ENCODE assay signal across 12 cellular contexts in genomic region chr16:50696126-50696525, GRCh38. TPM values are rescaled to one million over a fixed set of nuclear protein-coding genes. Genes with fewer than 3 reads are reported as not detected.
DNase-seq lines count a peak whose midpoint lies in the region; ATAC-seq and TF ChIP-seq lines count a peak whose summit lies in the region.
"Had no signal": no experiment of that assay in that cellular context is flagged by ENCODE, and none has a peak within 500 bp of the region (broad histone marks: within the 10 kb centered on the region; RNA-seq: fewer than 3 reads in every experiment).

No MANE protein-coding gene starts in this region.

- DNase-seq in right cardiac atrium: no peak
- DNase-seq in left cardiac atrium: no peak
- DNase-seq in immature natural killer cell: no peak
- DNase-seq in uterus: no peak
- no peak for DNase-seq in effector CD8-positive, alpha-beta T cell (lab: John Stamatoyannopoulos, UW)
- DNase-seq in HEK293T (ENCODE audit: extremely low spot score): no peak
- DNase-seq in activated CD4-positive, CD25-positive, alpha-beta regulatory T cell (lab: John Stamatoyannopoulos, UW): no peak
- DNase-seq: cortex of kidney; stimulated activated naive CD4-positive, alpha-beta T cell had no signal

- H3K36me3 Mint-ChIP-seq in immature natural killer cell: peaks cover 0 to 3% (median 0%) of the 10 kb centered on the region in 3 donors

- H3K4me3 ChIP-seq in right cardiac atrium (ENCODE audit: low read length) (no peak overlapping the region), uterus (no peak overlapping the region)

- peaks cover 6 to 10% (median 6%) of the 10 kb centered on the region in 3 donors for H3K27me3 Mint-ChIP-seq in immature natural killer cell (ENCODE audit: low read depth in 3 of 3)

- H3K27me3 ChIP-seq in right cardiac atrium (ENCODE audit: control insufficient read depth, insufficient read depth) (no peaks in the 10 kb centered on the region), uterus (no peaks in the 10 kb centered on the region)

- no peaks in the 10 kb centered on the region for H3K9me3 Mint-ChIP-seq in immature natural killer cell

- CTCF ChIA-PET in HEK293T (lab: Yijun Ruan, JAX): interaction anchor here (0.7 kb wide), 1 partner anchor 99 kb away, joined by 3 read pairs; no protein-coding TSS in a partner anchor

- TF ChIP-seq CTCF in uterus (IDR thresholded peaks at IDR 0.05): no peak

- H3K27ac ChIP-seq in right cardiac atrium (ENCODE audit: low read length): peak overlapping the region; percentile 2
- H3K27ac ChIP-seq in uterus: peak overlapping the region; percentile 27 to 45
- H3K27ac ChIP-seq: C4-2B had no signal

- H3K4me1 ChIP-seq in right cardiac atrium (ENCODE audit: control insufficient read depth, insufficient read depth, low read length) (peaks cover 12% of the 10 kb centered on the region), uterus (no peaks in the 10 kb centered on the region)

- intact Hi-C loops in right cardiac atrium (cut with DNase I) (no loop called here), left cardiac atrium (cut with DNase I) (no loop called here), uterus (cut with DNase I; ENCODE audit: low total_unique reads) (no loop called here)

- peaks cover 51 to 68% of the 10 kb centered on the region in 2 donors for H3K4me1 Mint-ChIP-seq in immature natural killer cell

- TF ChIP-seq POLR2A in uterus (IDR thresholded peaks at IDR 0.05): no peak

- POLR2A ChIA-PET in HEK293T (lab: Yijun Ruan, JAX): no interaction called here

- H3K9me3 ChIP-seq in right cardiac atrium (ENCODE audit: control insufficient read depth, low read length) (no peaks in the 10 kb centered on the region), uterus (no peaks in the 10 kb centered on the region)

- no peak for ATAC-seq in right cardiac atrium
- ATAC-seq in left cardiac atrium: no peak
- peak; percentile 13 for ATAC-seq in HG03378 (IDR thresholded peaks at IDR 0.05; ENCODE audit: unreplicated experiment)

- 54% methylated on average over 5 of the region's 5 CpGs for WGBS in right cardiac atrium

- H3K36me3 ChIP-seq in uterus: no peaks in the 10 kb centered on the region

- H3K4me3 Mint-ChIP-seq in immature natural killer cell: peak overlapping the region in 3 of 5 donors; percentile 42 to 64 (median 45)

- peak overlapping the region; percentile 95 to 99 (median 98) for H3K27ac Mint-ChIP-seq in immature natural killer cell

TF ChIP-seq in HEK293T, 16 proteins besides CTCF, POLR2A, EP300 and RAD21:
- TF ChIP-seq ELF4 (IDR thresholded peaks at IDR 0.05): no peak
- no peak for TF ChIP-seq ARNT (IDR thresholded peaks at IDR 0.05)
- no peak for TF ChIP-seq FOXM1 (IDR thresholded peaks at IDR 0.05; ENCODE audit: borderline replicate concordance)
- no peak for TF ChIP-seq BHLHE40 (IDR thresholded peaks at IDR 0.05; ENCODE audit: borderline replicate concordance)
- TF ChIP-seq FOXA1 (IDR thresholded peaks at IDR 0.05): no peak
- TF ChIP-seq FOXK2 (IDR thresholded peaks at IDR 0.05): no peak
- no peak for TF ChIP-seq SP1 (IDR thresholded peaks at IDR 0.05)
- no peak for TF ChIP-seq NFRKB (IDR thresholded peaks at IDR 0.05)
- TF ChIP-seq ZNF384 (IDR thresholded peaks at IDR 0.05): no peak
- no peak for TF ChIP-seq CTBP1 (IDR thresholded peaks at IDR 0.05; ENCODE audit: borderline replicate concordance)
- TF ChIP-seq PKNOX1 (IDR thresholded peaks at IDR 0.05): no peak
- no peak for TF ChIP-seq L3MBTL2 (conservative IDR thresholded peaks at IDR 0.05)
- no peak for TF ChIP-seq HDGF (IDR thresholded peaks at IDR 0.05; ENCODE audit: borderline replicate concordance)
TF ChIP-seq in HEK293T: peak in this region for 0.

RNA-seq across cellular contexts. Expression of gene NOD2, which starts 2.7 kb away (rescaled TPM):
- total RNA-seq in right cardiac atrium (1 to 10 TPM in 2 of 4 donors, under 1 TPM in 2; 0.74 to 1.5 (median 1.1) TPM), left cardiac atrium (1 to 10 TPM; 1.3 to 1.4 TPM), uterus (1 to 10 TPM in 3 of 4 donors, not detected in 1; 1.5 to 5.6 (median 1.9) TPM)
- polyA plus RNA-seq in right cardiac atrium (0.52 TPM), immature natural killer cell (1 to 10 TPM in 1 of 3 donors, under 1 TPM in 1, not detected in 1; 0.76 to 1.5 TPM)

RNA-seq across cellular contexts. Expression of gene SNX20, which starts 15.0 kb away (rescaled TPM):
- total RNA-seq in right cardiac atrium: 1 to 10 TPM; 1.3 to 1.7 (median 1.3) TPM
- polyA plus RNA-seq in right cardiac atrium: 0.34 TPM
- 1 to 10 TPM; 1.2 to 2.0 TPM for total RNA-seq in left cardiac atrium
- polyA plus RNA-seq in immature natural killer cell: 10 to 100 TPM; 28.7 to 74.9 (median 30.9) TPM
- 1 to 10 TPM in 3 of 4 donors, under 1 TPM in 1; 0.76 to 7.7 (median 4.4) TPM for total RNA-seq in uterus
- total RNA-seq: renal cortical epithelial cell had no signal

RNA-seq across cellular contexts. Expression of gene CYLD, which starts 45.8 kb away (rescaled TPM):
- 10 to 100 TPM; 31.7 to 35.7 (median 33.9) TPM for total RNA-seq in right cardiac atrium
- polyA plus RNA-seq in right cardiac atrium: 10.0 TPM
- total RNA-seq in left cardiac atrium: 10 to 100 TPM; 26.7 to 29.6 TPM
- polyA plus RNA-seq in immature natural killer cell: 100 to 1,000 TPM in 1 of 3 donors, 10 to 100 TPM in 2; 65.7 to 102 (median 66.1) TPM
- 10 to 100 TPM; 17.6 to 65.8 (median 45.1) TPM for total RNA-seq in uterus
